In the genomic region with DNA sequence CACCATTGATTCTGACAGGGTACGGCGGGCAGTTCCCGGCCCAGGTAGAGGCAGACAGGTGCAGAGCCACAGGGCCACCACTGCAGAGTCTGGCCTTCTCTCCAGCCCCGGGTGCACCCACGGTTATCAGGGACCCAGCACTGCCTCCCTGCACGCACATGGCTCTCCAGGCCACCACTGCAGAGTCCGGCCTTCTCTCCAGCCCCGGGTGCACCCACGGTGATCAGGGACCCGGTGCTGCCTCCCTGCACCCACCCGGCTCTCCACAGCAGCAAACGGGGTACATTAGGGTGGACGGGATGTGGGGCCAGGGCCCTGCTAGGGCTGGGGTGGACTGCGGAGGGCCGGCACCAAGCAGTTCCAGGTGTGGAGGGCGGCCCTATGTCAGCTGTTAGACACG, we compare ENCODE assay signal across 19 cellular contexts.
"Had no signal": no experiment of that assay in that cellular context is flagged by ENCODE, and none has a peak within 500 bp of the region (broad histone marks: within the 10 kb centered on the region; RNA-seq: fewer than 3 reads in every experiment).

No MANE protein-coding gene starts in this region.

- H3K4me3 ChIP-seq: body of pancreas, mucosa of descending colon, psoas muscle, SJCRH30, smooth muscle cell, thyroid gland had no signal

- H3K27ac ChIP-seq: body of pancreas, psoas muscle, SJCRH30, thyroid gland, VCaP had no signal

- DNase-seq: activated CD4-positive, alpha-beta T cell treated with anti-CD3 and anti-CD28 coated beads, Interleukin-2, amount 50 U/mL, for 4 hours; amygdala; caudate nucleus; hypothalamus; left ventricle myocardium superior; mucosa of descending colon; naive B cell; SJCRH30; stimulated activated CD4-positive, alpha-beta T cell treated with anti-CD3 and anti-CD28 coated beads, Interleukin-4, amount 100 ng/mL, for 24 hours; thyroid gland had no signal

- H3K27me3 Mint-ChIP-seq: activated naive CD8-positive, alpha-beta T cell; memory B cell; naive B cell had no signal

- H3K9me3 ChIP-seq: psoas muscle, SJCRH30, thyroid gland had no signal

- H3K36me3 ChIP-seq: SJCRH30, thyroid gland had no signal

- H3K4me1 ChIP-seq: body of pancreas, psoas muscle, SJCRH30, thyroid gland had no signal

- H3K27ac Mint-ChIP-seq: activated naive CD8-positive, alpha-beta T cell; memory B cell; naive B cell; stimulated activated effector memory CD8-positive, alpha-beta T cell treated with anti-CD3 and anti-CD28 coated beads, Interleukin-12 subunit alpha, Interleukin-12 subunit beta, amount 100 ng/mL, for 72 hours; T-helper 1 cell treated with Interleukin-12 subunit alpha and Interleukin-12 subunit beta and Interleukin-4 antibody, amounts not matched to agents 30 μg/mL and 1 μg/mL, for 36 hours had no signal

- H3K4me3 Mint-ChIP-seq: activated naive CD8-positive, alpha-beta T cell; memory B cell; stimulated activated effector memory CD8-positive, alpha-beta T cell treated with anti-CD3 and anti-CD28 coated beads, Interleukin-12 subunit alpha, Interleukin-12 subunit beta, amount 100 ng/mL, for 72 hours; T-helper 1 cell treated with Interleukin-12 subunit alpha and Interleukin-12 subunit beta and Interleukin-4 antibody, amounts not matched to agents 30 μg/mL and 1 μg/mL, for 36 hours had no signal

- ATAC-seq: body of pancreas; mucosa of descending colon; psoas muscle; right cardiac atrium; stimulated activated effector memory CD8-positive, alpha-beta T cell treated with anti-CD3 and anti-CD28 coated beads, Interleukin-12 subunit alpha, Interleukin-12 subunit beta, amount 100 ng/mL, for 72 hours had no signal

- H3K27me3 ChIP-seq: body of pancreas, thyroid gland had no signal
